ENCODE assay signal across 2 cellular contexts in genomic region chr5:180642181-180643140, GRCh38.
TF ChIP-seq lines count a peak whose summit lies in the region.

No MANE protein-coding gene starts in this region.

TF ChIP-seq in K562, 482 proteins besides CTCF, POLR2A, EP300 and RAD21:
- no peak for TF ChIP-seq RBM25 (IDR thresholded peaks at IDR 0.05; ENCODE audit: low read depth, low read length, severe bottlenecking)
- TF ChIP-seq L3MBTL2 (IDR thresholded peaks at IDR 0.05): peak; percentile 40; the same call in 1 of the 2 replicates
- no peak for TF ChIP-seq ZNF583 (CRISPR knock-in tag; IDR thresholded peaks at IDR 0.05)
- no peak for TF ChIP-seq ZNF217 (CRISPR knock-in tag; IDR thresholded peaks at IDR 0.05)

TF ChIP-seq in HepG2, 621 proteins besides CTCF, POLR2A, EP300 and RAD21:
- TF ChIP-seq U2AF1 (optimal IDR thresholded peaks at IDR 0.05; ENCODE audit: low read depth, low read length) (no peak), WIZ (CRISPR knock-in tag; IDR thresholded peaks at IDR 0.05) (no peak), ZNF644 (CRISPR knock-in tag; IDR thresholded peaks at IDR 0.05; ENCODE audit: low read depth) (no peak), GMEB2 (CRISPR knock-in tag; IDR thresholded peaks at IDR 0.05; ENCODE audit: low read depth) (no peak), RCOR2 (CRISPR knock-in tag; IDR thresholded peaks at IDR 0.05) (no peak), ZNF615 (CRISPR knock-in tag; IDR thresholded peaks at IDR 0.05; ENCODE audit: borderline replicate concordance) (no peak), ZFP36L1 (CRISPR knock-in tag; IDR thresholded peaks at IDR 0.05) (no peak), ZNF687 (CRISPR knock-in tag; IDR thresholded peaks at IDR 0.05) (no peak), ZNF292 (CRISPR knock-in tag; IDR thresholded peaks at IDR 0.05; ENCODE audit: borderline replicate concordance, low read depth) (no peak), NFKB2 (CRISPR knock-in tag; IDR thresholded peaks at IDR 0.05; ENCODE audit: borderline replicate concordance) (no peak)
- TF ChIP-seq, protein P1, sequence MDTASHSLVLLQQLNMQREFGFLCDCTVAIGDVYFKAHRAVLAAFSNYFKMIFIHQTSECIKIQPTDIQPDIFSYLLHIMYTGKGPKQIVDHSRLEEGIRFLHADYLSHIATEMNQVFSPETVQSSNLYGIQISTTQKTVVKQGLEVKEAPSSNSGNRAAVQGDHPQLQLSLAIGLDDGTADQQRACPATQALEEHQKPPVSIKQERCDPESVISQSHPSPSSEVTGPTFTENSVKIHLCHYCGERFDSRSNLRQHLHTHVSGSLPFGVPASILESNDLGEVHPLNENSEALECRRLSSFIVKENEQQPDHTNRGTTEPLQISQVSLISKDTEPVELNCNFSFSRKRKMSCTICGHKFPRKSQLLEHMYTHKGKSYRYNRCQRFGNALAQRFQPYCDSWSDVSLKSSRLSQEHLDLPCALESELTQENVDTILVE (CRISPR knock-in tag; IDR thresholded peaks at IDR 0.05): no peak
